ENCODE assay signal across 16 cellular contexts in the genomic region with DNA sequence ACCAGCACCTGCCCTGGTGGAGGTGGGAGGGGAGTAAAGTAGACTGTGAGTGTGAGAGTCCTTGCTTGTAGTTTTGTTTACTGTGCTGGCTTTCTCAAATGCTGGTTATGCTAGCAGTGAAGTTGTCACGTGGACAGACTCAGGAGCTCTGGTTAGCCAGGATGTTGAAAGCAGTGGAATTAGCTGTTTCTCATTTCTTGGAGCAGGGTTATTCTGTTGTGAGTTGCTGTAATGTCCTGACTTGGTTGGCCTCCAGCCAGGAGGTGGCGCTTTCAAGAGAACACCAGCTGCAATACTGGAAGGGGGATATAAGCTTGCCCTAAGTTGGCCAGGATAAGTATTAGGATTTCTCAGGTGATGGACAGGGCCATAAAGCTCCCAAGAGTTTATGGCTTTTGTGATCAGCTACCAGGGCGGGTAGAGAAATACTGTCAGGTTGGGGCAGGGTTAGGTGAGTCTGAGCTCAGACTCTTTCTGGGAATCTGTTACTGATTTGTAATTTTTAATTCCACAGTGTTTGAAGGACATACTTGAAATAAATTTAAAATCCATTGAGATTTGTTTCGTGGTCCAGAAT. TPM values are rescaled to one million over a fixed set of nuclear protein-coding genes. Genes with fewer than 3 reads are reported as not detected.
A peak's percentile ranks its signal among the peaks of the same experiment; 100 is the strongest.
DNase-seq lines count a peak whose midpoint lies in the region; ATAC-seq, FAIRE-seq and TF ChIP-seq lines count a peak whose summit lies in the region.
"Had no signal": no experiment of that assay in that cellular context is flagged by ENCODE, and none has a peak within 500 bp of the region (broad histone marks: within the 10 kb centered on the region; RNA-seq: fewer than 3 reads in every experiment).

No MANE protein-coding gene starts in this region.

- TF ChIP-seq EP300 in gastroesophageal sphincter (IDR thresholded peaks at IDR 0.05) = no peak

- no peak for DNase-seq in T-helper 1 cell
- DNase-seq in NCI-H69 (lab: John Stamatoyannopoulos, UW) = peak; percentile 17
- peak; percentile 30 for DNase-seq in fibroblast of pulmonary artery (ENCODE audit: low read depth)
- peak; percentile 18 for DNase-seq in renal cortical epithelial cell (ENCODE audit: low read depth)
- no peak for DNase-seq in COLO829 (ENCODE audit: low spot score)
- no peak for DNase-seq in GM12891 (ENCODE audit: insufficient read length, low spot score)
- DNase-seq: activated effector memory CD4-positive, alpha-beta T cell treated with anti-CD3 and anti-CD28 coated beads, Interleukin-2, amount 50 U/mL, for 16 hours; NCI-H2171; PC-3; T-cell had no signal

- no peak overlapping the region for H3K4me3 ChIP-seq in fibroblast of pulmonary artery (replicated peaks; ENCODE audit: low read depth, low read length)
- no peak overlapping the region for H3K4me3 ChIP-seq in gastroesophageal sphincter
- H3K4me3 ChIP-seq: cardiac muscle cell, vagina had no signal

- peak overlapping the region; percentile 38 for H3K27ac Mint-ChIP-seq in T-helper 1 cell treated with Interleukin-12 subunit alpha and Interleukin-12 subunit beta and Interleukin-4 antibody, amounts not matched to agents 30 μg/mL and 1 μg/mL, for 36 hours
- H3K27ac Mint-ChIP-seq: mesothelial cell of epicardium, T-cell had no signal

- TF ChIP-seq POLR2A in gastroesophageal sphincter (IDR thresholded peaks at IDR 0.05) (no peak), GM12891 (IDR thresholded peaks at IDR 0.05; ENCODE audit: low read depth, low read length) (no peak)

- no peak overlapping the region for H3K4me3 Mint-ChIP-seq in T-helper 1 cell treated with Interleukin-12 subunit alpha and Interleukin-12 subunit beta and Interleukin-4 antibody, amounts not matched to agents 30 μg/mL and 1 μg/mL, for 36 hours
- H3K4me3 Mint-ChIP-seq: mesothelial cell of epicardium, T-cell had no signal

- H3K27me3 ChIP-seq in gastroesophageal sphincter = no peaks in the 10 kb centered on the region
- H3K27me3 ChIP-seq: cardiac muscle cell, vagina had no signal

- H3K36me3 ChIP-seq in gastroesophageal sphincter = no peaks in the 10 kb centered on the region
- H3K36me3 ChIP-seq: cardiac muscle cell, vagina had no signal

- no peak for FAIRE-seq in GM12891 (lab: Jason Lieb, UNC)

- H3K4me1 ChIP-seq in gastroesophageal sphincter = no peaks in the 10 kb centered on the region
- H3K4me1 ChIP-seq: vagina had no signal

- peaks cover 24% of the 10 kb centered on the region for H3K4me1 Mint-ChIP-seq in T-helper 1 cell treated with Interleukin-12 subunit alpha and Interleukin-12 subunit beta and Interleukin-4 antibody, amounts not matched to agents 30 μg/mL and 1 μg/mL, for 36 hours (ENCODE audit: low read depth)
- H3K4me1 Mint-ChIP-seq: mesothelial cell of epicardium had no signal

- no peaks in the 10 kb centered on the region for H3K27me3 Mint-ChIP-seq in T-helper 1 cell treated with Interleukin-12 subunit alpha and Interleukin-12 subunit beta and Interleukin-4 antibody, amounts not matched to agents 30 μg/mL and 1 μg/mL, for 36 hours (ENCODE audit: low read depth)
- H3K27me3 Mint-ChIP-seq: T-cell had no signal

- no peak for TF ChIP-seq CTCF in fibroblast of pulmonary artery (IDR thresholded peaks at IDR 0.05; ENCODE audit: low read length, missing control alignments)
- no peak for TF ChIP-seq CTCF in gastroesophageal sphincter (IDR thresholded peaks at IDR 0.05)

- H3K9me3 Mint-ChIP-seq in T-helper 1 cell treated with Interleukin-12 subunit alpha and Interleukin-12 subunit beta and Interleukin-4 antibody, amounts not matched to agents 30 μg/mL and 1 μg/mL, for 36 hours = peaks cover 28% of the 10 kb centered on the region

- peaks cover 23% of the 10 kb centered on the region for H3K36me3 Mint-ChIP-seq in T-helper 1 cell treated with Interleukin-12 subunit alpha and Interleukin-12 subunit beta and Interleukin-4 antibody, amounts not matched to agents 30 μg/mL and 1 μg/mL, for 36 hours (ENCODE audit: low read depth)

- H3K9me3 ChIP-seq in gastroesophageal sphincter = peaks cover 0 to 11% (median 0%) of the 10 kb centered on the region in 3 donors

- ATAC-seq in gastroesophageal sphincter = no peak
- ATAC-seq: PC-3, T-cell had no signal

- no peak overlapping the region for H3K27ac ChIP-seq in gastroesophageal sphincter
- H3K27ac ChIP-seq: cardiac muscle cell, vagina had no signal

- WGBS in gastroesophageal sphincter (ENCODE audit: low coverage in 1 of 2), 2 donors = 92 to 100% methylated on average over 1 to 3 of the region's 4 CpGs

TF ChIP-seq in GM12891, 5 proteins besides CTCF, POLR2A, EP300 and RAD21:
- TF ChIP-seq POLR2AphosphoS5 (IDR thresholded peaks at IDR 0.05; ENCODE audit: low read depth, low read length) = no peak
- TF ChIP-seq SPI1 (IDR thresholded peaks at IDR 0.05; ENCODE audit: low read depth, low read length) = no peak
- TF ChIP-seq TAF1 (IDR thresholded peaks at IDR 0.05; ENCODE audit: low read depth, low read length) = no peak
- TF ChIP-seq POU2F2 (IDR thresholded peaks at IDR 0.05; ENCODE audit: low read depth, low read length) = no peak

RNA-seq across cellular contexts. Expression of gene CYP2D6, which starts 13.7 kb away (rescaled TPM):
- total RNA-seq in renal cortical epithelial cell = 0.17 and 0.89 TPM in 2 replicates
- total RNA-seq in gastroesophageal sphincter = 1 to 10 TPM in 1 of 4 donors, under 1 TPM in 2, not detected in 1; 0.23 to 2.3 (median 0.40) TPM
- 1.1 TPM for polyA plus RNA-seq in GM12891 (2012; ENCODE audit: low read depth, missing spikeins)
- total RNA-seq: M059J had no signal

RNA-seq across cellular contexts. Expression of gene NDUFA6, which starts 26.4 kb away (rescaled TPM):
- total RNA-seq in renal cortical epithelial cell (36.5 and 76.1 TPM in 2 replicates), gastroesophageal sphincter (100 to 1,000 TPM in 1 of 4 donors, 10 to 100 TPM in 3; 59.8 to 102 (median 89.9) TPM)
- polyA plus RNA-seq in GM12891 (2012; ENCODE audit: low read depth, missing spikeins) = 112 TPM

RNA-seq across cellular contexts. Expression of gene SMDT1, which starts 37.4 kb away (rescaled TPM):
- total RNA-seq in renal cortical epithelial cell = 1.7 and 4.5 TPM in 2 replicates
- 10 to 100 TPM in 3 of 4 donors, 1 to 10 TPM in 1; 8.6 to 22.4 (median 19.4) TPM for total RNA-seq in gastroesophageal sphincter
- 125 TPM for polyA plus RNA-seq in GM12891 (2012; ENCODE audit: low read depth, missing spikeins)

RNA-seq across cellular contexts. Expression of gene PHETA2, which starts 42.9 kb away (rescaled TPM):
- total RNA-seq in renal cortical epithelial cell (9.3 and 9.6 TPM in 2 replicates), gastroesophageal sphincter (10 to 100 TPM; 19.1 to 32.1 (median 21.1) TPM)
- 0.85 TPM for polyA plus RNA-seq in GM12891 (2012; ENCODE audit: low read depth, missing spikeins)

RNA-seq across cellular contexts. Expression of gene NAGA, which starts 46.3 kb away (rescaled TPM):
- 31.4 TPM in 2 replicates for total RNA-seq in renal cortical epithelial cell
- total RNA-seq in gastroesophageal sphincter = 10 to 100 TPM; 21.9 to 35.0 (median 33.0) TPM
- polyA plus RNA-seq in GM12891 (2012; ENCODE audit: low read depth, missing spikeins) = 13.8 TPM

Comparison
In these comparisons a context has a peak if more than half of its experiments do, and no peak if none do; other contexts are left out.
1. DNase-seq: peak in NCI-H69 (single experiment), fibroblast of pulmonary artery (single experiment) and renal cortical epithelial cell (single experiment); none in T-helper 1 cell (0 of 5), COLO829 (single experiment) and GM12891 (single experiment).